ENCODE assay signal across 8 cellular contexts in genomic region chr13:100089633-100090032, GRCh38. TPM values are rescaled to one million over a fixed set of nuclear protein-coding genes. Genes with fewer than 3 reads are reported as not detected.
DNase-seq lines count a peak whose midpoint lies in the region; ATAC-seq and TF ChIP-seq lines count a peak whose summit lies in the region.

No MANE protein-coding gene starts in this region.

- CTCF ChIA-PET in activated CD4-positive, alpha-beta memory T cell treated with anti-CD3 and anti-CD28 coated beads for 36 hours (lab: Charles Lee) = interaction anchor here (1.1 to 1.3 kb wide), 4 partner anchors 17 to 483 kb away, joined by 3 to 7 read pairs (median 3); no protein-coding TSS in a partner anchor

- TF ChIP-seq CTCF in spleen (IDR thresholded peaks at IDR 0.05 in 8 of 11, conservative IDR thresholded peaks at IDR 0.05 in 3 of 11) = no peak

- H3K27ac Mint-ChIP-seq in activated naive CD4-positive, alpha-beta T cell treated with anti-CD3 and anti-CD28 coated beads, Interleukin-2, amount 50 U/mL, for 24 hours = peak overlapping the region; percentile 86
- H3K27ac Mint-ChIP-seq in activated CD4-positive, alpha-beta memory T cell treated with anti-CD3 and anti-CD28 coated beads for 36 hours = peak overlapping the region; percentile 36

- peaks cover 20% of the 10 kb centered on the region for H3K4me1 Mint-ChIP-seq in activated naive CD4-positive, alpha-beta T cell treated with anti-CD3 and anti-CD28 coated beads, Interleukin-2, amount 50 U/mL, for 24 hours
- H3K4me1 Mint-ChIP-seq in activated CD4-positive, alpha-beta memory T cell treated with anti-CD3 and anti-CD28 coated beads for 36 hours (ENCODE audit: low read depth) = peaks cover 20% of the 10 kb centered on the region

- H3K4me3 ChIP-seq in iPS DF 6.9 (ENCODE audit: low read length) (peak overlapping the region; percentile 99; the same call in 1 of the 2 replicates), spleen (peak overlapping the region; percentile 77 to 99 (median 91))

- intact Hi-C loops in activated CD4-positive, alpha-beta memory T cell treated with anti-CD3 and anti-CD28 coated beads for 36 hours (cut with micrococcal nuclease) = loop anchor here (1.0 to 5.0 kb wide), 5 partner anchors 43 to 433 kb away; no protein-coding TSS in a partner anchor
- intact Hi-C loops in spleen (cut with DNase I; ENCODE audit: low total_unique reads) = no loop called here

- H3K27me3 ChIP-seq in iPS DF 6.9 (ENCODE audit: control insufficient read depth, insufficient read depth, low read length) = no peaks in the 10 kb centered on the region
- H3K27me3 ChIP-seq in spleen (replicated peaks in 1 of 7) = no peaks in the 10 kb centered on the region

- H3K4me3 Mint-ChIP-seq in activated naive CD4-positive, alpha-beta T cell treated with anti-CD3 and anti-CD28 coated beads, Interleukin-2, amount 50 U/mL, for 24 hours = peak overlapping the region; percentile 97
- H3K4me3 Mint-ChIP-seq in activated CD4-positive, alpha-beta memory T cell treated with anti-CD3 and anti-CD28 coated beads for 36 hours = peak overlapping the region; percentile 95

- peaks cover 2% of the 10 kb centered on the region for H3K36me3 Mint-ChIP-seq in activated naive CD4-positive, alpha-beta T cell treated with anti-CD3 and anti-CD28 coated beads, Interleukin-2, amount 50 U/mL, for 24 hours
- H3K36me3 Mint-ChIP-seq in activated CD4-positive, alpha-beta memory T cell treated with anti-CD3 and anti-CD28 coated beads for 36 hours = no peaks in the 10 kb centered on the region

- WGBS in iPS DF 6.9 (ENCODE audit: insufficient coverage, insufficient read length) = no CpG with 5 or more reads among the region's 5 CpGs
- WGBS in spleen, 5 donors = 2 to 5% (median 3%) methylated on average over 5 of the region's 5 CpGs

- no peaks in the 10 kb centered on the region for H3K9me3 ChIP-seq in iPS DF 6.9 (ENCODE audit: control insufficient read depth, insufficient read depth, low read length)
- H3K9me3 ChIP-seq in spleen = no peaks in the 10 kb centered on the region

- no peaks in the 10 kb centered on the region for H3K27me3 Mint-ChIP-seq in activated naive CD4-positive, alpha-beta T cell treated with anti-CD3 and anti-CD28 coated beads, Interleukin-2, amount 50 U/mL, for 24 hours
- no peaks in the 10 kb centered on the region for H3K27me3 Mint-ChIP-seq in activated CD4-positive, alpha-beta memory T cell treated with anti-CD3 and anti-CD28 coated beads for 36 hours

- no peaks in the 10 kb centered on the region for H3K9me3 Mint-ChIP-seq in activated naive CD4-positive, alpha-beta T cell treated with anti-CD3 and anti-CD28 coated beads, Interleukin-2, amount 50 U/mL, for 24 hours
- H3K9me3 Mint-ChIP-seq in activated CD4-positive, alpha-beta memory T cell treated with anti-CD3 and anti-CD28 coated beads for 36 hours = no peaks in the 10 kb centered on the region

- H3K27ac ChIP-seq in iPS DF 6.9 (ENCODE audit: low read length) (no peak overlapping the region), spleen (peak overlapping the region in 6 of 8 donors; percentile 72 to 84 (median 79))

- ATAC-seq in HG02981 (IDR thresholded peaks at IDR 0.05; ENCODE audit: unreplicated experiment) = peak; percentile 27

- POLR2A ChIA-PET in activated CD4-positive, alpha-beta memory T cell treated with anti-CD3 and anti-CD28 coated beads for 36 hours (lab: Charles Lee) = no interaction called here

- H3K4me1 ChIP-seq in iPS DF 6.9 (ENCODE audit: control insufficient read depth, insufficient read depth, low read length) (peaks cover 3% of the 10 kb centered on the region; the same call in 1 of the 2 replicates), spleen (peaks cover 0 to 41% (median 30%) of the 10 kb centered on the region in 6 donors)

- H3K36me3 ChIP-seq in iPS DF 6.9 (ENCODE audit: control insufficient read depth, insufficient read depth, low read length) = peaks cover 5% of the 10 kb centered on the region; the same call in 1 of the 2 replicates
- H3K36me3 ChIP-seq in spleen = no peaks in the 10 kb centered on the region

- DNase-seq in activated naive CD4-positive, alpha-beta T cell (lab: John Stamatoyannopoulos, UW) = no peak
- DNase-seq in activated CD4-positive, alpha-beta memory T cell treated with anti-CD3 and anti-CD28 coated beads for 36 hours = no peak
- DNase-seq in iPS DF 6.9 (ENCODE audit: low read depth, low spot score) (no peak), spleen (no peak), NCI-H524 treated with DMSO at 0.1 percent for 48 hours (lab: John Stamatoyannopoulos, UW) (no peak), cortex of kidney (lab: John Stamatoyannopoulos, UW) (no peak)

- TF ChIP-seq POLR2A in spleen (IDR thresholded peaks at IDR 0.05) = no peak

RNA-seq across cellular contexts. Expression of gene PCCA, which starts 0.7 kb away (rescaled TPM):
- 1 to 10 TPM; 7.9 to 8.2 TPM for total RNA-seq in activated CD4-positive, alpha-beta memory T cell treated with anti-CD3 and anti-CD28 coated beads for 36 hours
- 10 to 100 TPM; 29.7 to 54.9 (median 46.8) TPM for total RNA-seq in spleen
- 10 to 100 TPM in 1 of 3 donors, 1 to 10 TPM in 2; 9.3 to 10.9 (median 9.8) TPM for polyA plus RNA-seq in spleen
